In the genomic region with DNA sequence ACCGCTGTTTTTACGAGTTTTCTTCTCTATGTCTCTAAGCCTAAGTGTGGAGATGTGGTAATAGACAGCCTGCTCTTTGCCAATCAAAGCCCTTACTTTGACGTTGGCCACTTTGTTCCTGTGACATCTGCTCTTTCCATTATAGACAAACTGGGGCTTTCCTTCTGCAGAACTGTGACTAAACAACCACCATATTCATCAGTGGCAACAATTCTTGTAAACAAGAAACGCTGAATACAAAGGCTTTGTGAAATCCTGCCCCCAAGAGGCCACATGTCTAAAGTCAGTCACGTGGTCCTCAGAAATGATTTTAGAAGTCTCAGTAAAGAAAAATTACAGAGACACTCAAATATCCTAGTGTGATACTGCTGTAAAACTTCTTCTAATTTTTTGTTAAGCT, we compare ENCODE assay signal across 1 cellular context.
TF ChIP-seq lines count a peak whose summit lies in the region.

No MANE protein-coding gene starts in this region.

TF ChIP-seq in HepG2, 621 proteins besides CTCF, POLR2A, EP300 and RAD21 (continued from another document):
- TF ChIP-seq ARID5B (CRISPR knock-in tag; IDR thresholded peaks at IDR 0.05) (peak; percentile 59), NRL (CRISPR knock-in tag; IDR thresholded peaks at IDR 0.05; ENCODE audit: borderline replicate concordance) (no peak), FOXK2 (IDR thresholded peaks at IDR 0.05) (peak; percentile 34; the same call in 1 of the 2 replicates), MNT (IDR thresholded peaks at IDR 0.05) (peak; percentile 72), GATAD2A (CRISPR knock-in tag; IDR thresholded peaks at IDR 0.05) (peak; percentile 70), MLX (CRISPR knock-in tag; IDR thresholded peaks at IDR 0.05) (no peak), MEIS1 (CRISPR knock-in tag; IDR thresholded peaks at IDR 0.05; ENCODE audit: borderline replicate concordance) (no peak), HMG20A (CRISPR knock-in tag; IDR thresholded peaks at IDR 0.05; ENCODE audit: borderline replicate concordance) (peak; percentile 44; the same call in 1 of the 2 replicates), ZMYM4 (CRISPR knock-in tag; IDR thresholded peaks at IDR 0.05) (peak; percentile 64; the same call in 1 of the 2 replicates), HNRNPUL1 (IDR thresholded peaks at IDR 0.05; ENCODE audit: low read depth, low read length) (no peak), NR2F6 (IDR thresholded peaks at IDR 0.05) (no peak), NR2F6 (CRISPR knock-in tag; IDR thresholded peaks at IDR 0.05) (no peak), TBX2 (CRISPR knock-in tag; IDR thresholded peaks at IDR 0.05; ENCODE audit: borderline replicate concordance) (no peak), YEATS2 (CRISPR knock-in tag; IDR thresholded peaks at IDR 0.05; ENCODE audit: borderline replicate concordance) (peak; percentile 32; the same call in 1 of the 2 replicates), ZMAT3 (CRISPR knock-in tag; conservative IDR thresholded peaks at IDR 0.05) (no peak), ZNF513 (CRISPR knock-in tag; conservative IDR thresholded peaks at IDR 0.05) (no peak), NR2F2 (IDR thresholded peaks at IDR 0.05; ENCODE audit: borderline replicate concordance, low read depth) (no peak), ZNF460 (CRISPR knock-in tag; IDR thresholded peaks at IDR 0.05; ENCODE audit: borderline replicate concordance) (no peak), ZNF292 (CRISPR knock-in tag; IDR thresholded peaks at IDR 0.05; ENCODE audit: borderline replicate concordance, low read depth) (no peak), CBX5 (CRISPR knock-in tag; IDR thresholded peaks at IDR 0.05; ENCODE audit: borderline replicate concordance) (no peak), ZNF652 (CRISPR knock-in tag; IDR thresholded peaks at IDR 0.05; ENCODE audit: borderline replicate concordance, low read depth) (no peak), ZFP36L2 (CRISPR knock-in tag; IDR thresholded peaks at IDR 0.05) (no peak), PHB2 (IDR thresholded peaks at IDR 0.05; ENCODE audit: partially characterized antibody) (no peak), PCBP2 (optimal IDR thresholded peaks at IDR 0.05; ENCODE audit: low read depth, low read length, poor library complexity, severe bottlenecking) (no peak), ZNF567 (CRISPR knock-in tag; IDR thresholded peaks at IDR 0.05; ENCODE audit: borderline replicate concordance) (no peak), TFE3 (CRISPR knock-in tag; IDR thresholded peaks at IDR 0.05) (peak; percentile 18; the same call in 1 of the 2 replicates), FOXP1 (IDR thresholded peaks at IDR 0.05) (peak; percentile 59), FOXP1 (CRISPR knock-in tag; IDR thresholded peaks at IDR 0.05) (peak; percentile 76), SOX13 (IDR thresholded peaks at IDR 0.05) (no peak), SOX13 (CRISPR knock-in tag; conservative IDR thresholded peaks at IDR 0.05 in 1 of 2, IDR thresholded peaks at IDR 0.05 in 1 of 2) (peak in 1 of 2 experiments; percentile 60; a peak in 1 of 4 replicates), MED8 (CRISPR knock-in tag; IDR thresholded peaks at IDR 0.05; ENCODE audit: insufficient replicate concordance) (no peak), RAD51 (IDR thresholded peaks at IDR 0.05; ENCODE audit: borderline replicate concordance) (peak; percentile 86; the same call in 1 of the 2 replicates), HIC2 (CRISPR knock-in tag; IDR thresholded peaks at IDR 0.05; ENCODE audit: low read depth) (no peak), PAF1 (CRISPR knock-in tag; IDR thresholded peaks at IDR 0.05) (no peak), NR2C2 (CRISPR knock-in tag; IDR thresholded peaks at IDR 0.05; ENCODE audit: borderline replicate concordance) (no peak), ZBTB42 (CRISPR knock-in tag; IDR thresholded peaks at IDR 0.05) (no peak), ELF3 (CRISPR knock-in tag; IDR thresholded peaks at IDR 0.05) (no peak)
- TF ChIP-seq, protein P1, sequence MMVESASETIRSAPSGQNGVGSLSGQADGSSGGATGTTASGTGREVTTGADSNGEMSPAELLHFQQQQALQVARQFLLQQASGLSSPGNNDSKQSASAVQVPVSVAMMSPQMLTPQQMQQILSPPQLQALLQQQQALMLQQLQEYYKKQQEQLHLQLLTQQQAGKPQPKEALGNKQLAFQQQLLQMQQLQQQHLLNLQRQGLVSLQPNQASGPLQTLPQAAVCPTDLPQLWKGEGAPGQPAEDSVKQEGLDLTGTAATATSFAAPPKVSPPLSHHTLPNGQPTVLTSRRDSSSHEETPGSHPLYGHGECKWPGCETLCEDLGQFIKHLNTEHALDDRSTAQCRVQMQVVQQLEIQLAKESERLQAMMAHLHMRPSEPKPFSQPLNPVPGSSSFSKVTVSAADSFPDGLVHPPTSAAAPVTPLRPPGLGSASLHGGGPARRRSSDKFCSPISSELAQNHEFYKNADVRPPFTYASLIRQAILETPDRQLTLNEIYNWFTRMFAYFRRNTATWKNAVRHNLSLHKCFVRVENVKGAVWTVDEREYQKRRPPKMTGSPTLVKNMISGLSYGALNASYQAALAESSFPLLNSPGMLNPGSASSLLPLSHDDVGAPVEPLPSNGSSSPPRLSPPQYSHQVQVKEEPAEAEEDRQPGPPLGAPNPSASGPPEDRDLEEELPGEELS (CRISPR knock-in tag; IDR thresholded peaks at IDR 0.05), result peak; percentile 77
- TF ChIP-seq, protein P2, sequence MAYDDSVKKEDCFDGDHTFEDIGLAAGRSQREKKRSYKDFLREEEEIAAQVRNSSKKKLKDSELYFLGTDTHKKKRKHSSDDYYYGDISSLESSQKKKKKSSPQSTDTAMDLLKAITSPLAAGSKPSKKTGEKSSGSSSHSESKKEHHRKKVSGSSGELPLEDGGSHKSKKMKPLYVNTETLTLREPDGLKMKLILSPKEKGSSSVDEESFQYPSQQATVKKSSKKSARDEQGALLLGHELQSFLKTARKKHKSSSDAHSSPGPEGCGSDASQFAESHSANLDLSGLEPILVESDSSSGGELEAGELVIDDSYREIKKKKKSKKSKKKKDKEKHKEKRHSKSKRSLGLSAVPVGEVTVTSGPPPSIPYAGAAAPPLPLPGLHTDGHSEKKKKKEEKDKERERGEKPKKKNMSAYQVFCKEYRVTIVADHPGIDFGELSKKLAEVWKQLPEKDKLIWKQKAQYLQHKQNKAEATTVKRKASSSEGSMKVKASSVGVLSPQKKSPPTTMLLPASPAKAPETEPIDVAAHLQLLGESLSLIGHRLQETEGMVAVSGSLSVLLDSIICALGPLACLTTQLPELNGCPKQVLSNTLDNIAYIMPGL (CRISPR knock-in tag; IDR thresholded peaks at IDR 0.05; ENCODE audit: borderline replicate concordance in 1 of 2, low read depth in 1 of 2), result 0 out of 4 replicates have a peak, but pooled peaks of 1 of the 2 experiments have one; percentile 23
- TF ChIP-seq, protein P3, sequence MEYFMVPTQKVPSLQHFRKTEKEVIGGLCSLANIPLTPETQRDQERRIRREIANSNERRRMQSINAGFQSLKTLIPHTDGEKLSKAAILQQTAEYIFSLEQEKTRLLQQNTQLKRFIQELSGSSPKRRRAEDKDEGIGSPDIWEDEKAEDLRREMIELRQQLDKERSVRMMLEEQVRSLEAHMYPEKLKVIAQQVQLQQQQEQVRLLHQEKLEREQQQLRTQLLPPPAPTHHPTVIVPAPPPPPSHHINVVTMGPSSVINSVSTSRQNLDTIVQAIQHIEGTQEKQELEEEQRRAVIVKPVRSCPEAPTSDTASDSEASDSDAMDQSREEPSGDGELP (IDR thresholded peaks at IDR 0.05; ENCODE audit: borderline replicate concordance, low read depth), result no peak
